8 cellular contexts compared by ENCODE assay signal in the genomic region with DNA sequence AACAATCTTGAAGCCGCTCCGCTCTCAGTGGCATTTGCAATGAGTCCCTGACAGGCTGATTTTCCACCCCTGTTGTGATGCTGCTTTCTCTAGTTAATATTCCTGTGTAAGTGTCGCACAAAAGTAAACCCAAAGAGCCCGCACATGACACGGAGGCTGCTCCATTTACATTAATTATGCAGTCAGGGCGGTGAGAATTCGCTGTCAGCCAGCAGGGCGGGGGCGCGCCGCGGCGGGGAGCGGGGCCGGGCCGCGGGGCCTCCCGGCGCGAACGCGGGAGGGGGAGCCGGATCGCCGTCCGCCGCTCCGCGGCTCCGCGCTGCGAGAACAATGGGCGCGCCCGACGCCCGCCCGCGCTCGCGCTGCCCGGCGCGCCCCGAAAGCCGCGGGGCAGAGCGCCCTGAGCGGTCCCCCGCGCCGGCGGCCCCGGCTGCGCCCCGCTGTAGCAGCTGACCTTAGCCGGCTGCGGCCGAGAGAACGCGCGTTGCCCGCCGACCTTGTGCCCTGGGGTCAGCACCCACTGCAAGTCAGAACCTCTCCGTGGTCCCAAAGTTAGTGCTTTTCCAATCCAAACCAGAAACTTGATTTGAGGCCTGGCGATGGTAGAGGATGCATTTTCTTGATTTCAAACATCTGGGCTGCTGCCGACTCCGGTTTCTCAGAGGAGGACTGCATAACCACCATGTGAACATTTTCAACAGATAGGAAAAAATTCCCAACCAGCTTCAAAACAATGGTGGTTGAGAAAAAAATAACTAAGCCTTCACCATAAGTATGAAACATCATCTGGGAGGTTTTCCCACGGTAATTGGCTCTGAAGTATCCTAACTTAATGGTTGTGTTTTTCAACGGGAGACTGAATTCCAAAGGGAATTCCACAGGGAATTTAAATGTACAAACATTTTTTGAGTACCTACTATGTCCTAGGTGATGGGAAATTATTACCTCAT.
DNase-seq lines count a peak whose midpoint lies in the region; ATAC-seq lines count a peak whose summit lies in the region.

No MANE protein-coding gene starts in this region.

- peak; percentile 37 for ATAC-seq in HG03097 (IDR thresholded peaks at IDR 0.05; ENCODE audit: low FRiP score, unreplicated experiment)
- peak; percentile 87 for ATAC-seq in left ventricle myocardium superior
- ATAC-seq in HG03439 (IDR thresholded peaks at IDR 0.05; ENCODE audit: unreplicated experiment) = no peak

- DNase-seq in EL (peak; percentile 44), SKM-1 treated with dmso at 0.1 percent for 144 hours (lab: John Stamatoyannopoulos, UW; ENCODE audit: unreplicated experiment) (peak; percentile 38), left ventricle myocardium superior (peak; percentile 68), pons (ENCODE audit: low spot score) (peak; percentile 47), cortex of kidney (lab: John Stamatoyannopoulos, UW) (no peak)

- intact Hi-C loops in left ventricle myocardium superior (cut with micrococcal nuclease) = no loop called here

- peak overlapping the region; percentile 22 for H3K27ac ChIP-seq in angular gyrus (ENCODE audit: low read depth, low read length)
